29 cellular contexts compared by ENCODE assay signal in the genomic region with DNA sequence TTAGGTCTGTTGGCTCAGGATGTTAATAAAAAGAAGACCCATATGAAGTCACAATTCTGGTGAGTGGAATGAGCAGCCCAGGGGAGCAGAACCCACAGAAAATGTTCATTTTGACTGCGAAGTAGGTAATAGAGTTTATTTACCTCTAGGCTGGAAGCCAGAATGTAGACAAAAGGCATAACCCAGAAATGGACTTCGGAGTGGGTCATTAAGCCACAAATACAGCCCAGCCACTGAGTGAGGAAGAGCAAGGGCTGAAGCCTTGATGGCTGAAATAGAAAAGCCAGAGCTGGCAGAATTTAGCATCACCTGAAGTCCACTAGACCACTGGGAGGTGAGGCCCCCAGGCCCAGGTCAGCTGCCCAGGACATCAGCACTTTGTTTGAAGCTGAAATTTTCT.
"Had no signal": no experiment of that assay in that cellular context is flagged by ENCODE, and none has a peak within 500 bp of the region (broad histone marks: within the 10 kb centered on the region; RNA-seq: fewer than 3 reads in every experiment).

No MANE protein-coding gene starts in this region.

- H3K9ac ChIP-seq: KMS-11, SK-N-SH had no signal

- H3K4me1 ChIP-seq: SJCRH30 had no signal

- DNase-seq: Karpas-422, MM.1S, MV-4-11, NCI-H1105, NCI-H1417 treated with DMSO at 0.1 percent for 48 hours, NCI-H1436 treated with DMSO at 0.1 percent for 48 hours, NCI-H1694 treated with DMSO at 0.1 percent for 48 hours, NCI-H187 treated with DMSO at 0.1 percent for 48 hours, NCI-H2029, NCI-H2081, NCI-H2171 treated with DMSO at 0.1 percent for 48 hours, NCI-H2227 treated with DMSO at 0.1 percent for 48 hours, NCI-H345, NCI-H446, NCI-H510A treated with DMSO at 0.1 percent for 48 hours, NCI-H524 treated with DMSO at 0.1 percent for 48 hours, NCI-H526 treated with DMSO at 0.1 percent for 48 hours, NCI-H774, PC-9, SHP77, SIG-M5, SJCRH30, SK-N-SH, SW 1271, T-helper 1 cell had no signal

- H3K36me3 ChIP-seq: SJCRH30 had no signal

- H3K9me3 ChIP-seq: SJCRH30, SK-N-SH had no signal

- ATAC-seq: Panc1, Right ventricle myocardium inferior had no signal

- H3K27ac ChIP-seq: KMS-11, PC-9, RWPE1, SJCRH30 had no signal

- H3K4me3 ChIP-seq: PC-9, SJCRH30 had no signal
